In genomic region chr5:151742870-151743294, GRCh38 we compare ENCODE assay signal across 8 cellular contexts. TPM values are rescaled to one million over a fixed set of nuclear protein-coding genes. Genes with fewer than 3 reads are reported as not detected.
DNase-seq lines count a peak whose midpoint lies in the region; ATAC-seq, FAIRE-seq and TF ChIP-seq lines count a peak whose summit lies in the region.

No MANE protein-coding gene starts in this region.

- FAIRE-seq in small intestine (lab: Jason Lieb, UNC) = no peak

- no TSS peak for BruUV-seq in Caco-2 (replicated peaks; lab: Mats Ljungman, UMichigan)

- H3K27ac Mint-ChIP-seq in Caco-2 (ENCODE audit: unreplicated experiment) = no peak overlapping the region

- POLR2A ChIA-PET in Caco-2 (lab: Charles Lee) = no interaction called here

- H3K4me3 ChIP-seq in Caco-2 (ENCODE audit: low read depth, low read length) (no peak overlapping the region), adipocyte (ENCODE audit: low read length) (no peak overlapping the region), left ventricle myocardium inferior (no peak overlapping the region), small intestine (ENCODE audit: low read depth in 1 of 2, low read length in 2 of 2) (no peak overlapping the region)

- no peaks in the 10 kb centered on the region for H3K27me3 ChIP-seq in Caco-2 (replicated peaks; ENCODE audit: control insufficient read depth, insufficient read depth, low read length)
- H3K27me3 ChIP-seq in adipocyte (replicated peaks; ENCODE audit: control insufficient read depth, insufficient read depth, low read length) = no peaks in the 10 kb centered on the region
- H3K27me3 ChIP-seq in left ventricle myocardium inferior (ENCODE audit: low read depth) = no peaks in the 10 kb centered on the region
- H3K27me3 ChIP-seq in small intestine (ENCODE audit: control insufficient read depth in 2 of 2, insufficient read depth in 2 of 2, low read length in 2 of 2) = no peaks in the 10 kb centered on the region

- H3K27me3 Mint-ChIP-seq in Caco-2 (ENCODE audit: insufficient read depth, unreplicated experiment) = no peaks in the 10 kb centered on the region

- H3K9me3 ChIP-seq in Caco-2 = no peaks in the 10 kb centered on the region
- no peaks in the 10 kb centered on the region for H3K9me3 ChIP-seq in adipocyte (ENCODE audit: control insufficient read depth, low read length)
- H3K9me3 ChIP-seq in left ventricle myocardium inferior (replicated peaks) = no peaks in the 10 kb centered on the region
- H3K9me3 ChIP-seq in small intestine (ENCODE audit: control insufficient read depth, low read depth) = no peaks in the 10 kb centered on the region

- H3K27ac ChIP-seq in left ventricle myocardium inferior (replicated peaks) (no peak overlapping the region), small intestine (ENCODE audit: low read depth in 1 of 2, low read length in 1 of 2) (no peak overlapping the region)

- H3K36me3 Mint-ChIP-seq in Caco-2 (ENCODE audit: insufficient read depth, unreplicated experiment) = peaks cover 28% of the 10 kb centered on the region

- intact Hi-C loops in Caco-2 (cut with micrococcal nuclease; ENCODE audit: unreplicated experiment) (loop anchor here (1.0 to 5.0 kb wide), 5 partner anchors 28 to 296 kb away; partner anchors contain the start of genes G3BP1 and SLC36A1), left ventricle myocardium inferior (cut with micrococcal nuclease) (loop anchor here (5.0 to 10.0 kb wide), 2 partner anchors 81 to 298 kb away; partner anchors contain the start of gene SLC36A1)

- H3K4me1 ChIP-seq in Caco-2 = peaks cover 15% of the 10 kb centered on the region
- peaks cover 88% of the 10 kb centered on the region for H3K4me1 ChIP-seq in adipocyte (ENCODE audit: control insufficient read depth, insufficient read depth, low read length)
- peaks cover 50% of the 10 kb centered on the region for H3K4me1 ChIP-seq in left ventricle myocardium inferior
- no peaks in the 10 kb centered on the region for H3K4me1 ChIP-seq in small intestine (ENCODE audit: control insufficient read depth in 2 of 2, insufficient read depth in 1 of 2, low read depth in 1 of 2, low read length in 1 of 2)

- no peaks in the 10 kb centered on the region for H3K9me3 Mint-ChIP-seq in Caco-2 (ENCODE audit: unreplicated experiment)

- no peak overlapping the region for H3K4me3 Mint-ChIP-seq in Caco-2 (ENCODE audit: unreplicated experiment)

- peak overlapping the region; percentile 85 for H3K9ac ChIP-seq in adipocyte (ENCODE audit: low read length)

- TF ChIP-seq CTCF in Caco-2 (IDR thresholded peaks at IDR 0.05; ENCODE audit: insufficient read depth in 1 of 2, low read depth in 1 of 2, low read length in 1 of 2, severe bottlenecking in 1 of 2, unreplicated experiment in 1 of 2) = peak; percentile 66 to 67
- peak; percentile 69 for TF ChIP-seq CTCF in left ventricle myocardium inferior (IDR thresholded peaks at IDR 0.05; ENCODE audit: borderline replicate concordance)

- CTCF ChIA-PET in Caco-2 (lab: Charles Lee) = interaction anchor here (1.0 kb wide), 3 partner anchors 11 to 84 kb away, joined by 3 read pairs; no protein-coding TSS in a partner anchor

- H3K36me3 ChIP-seq in Caco-2 (ENCODE audit: control insufficient read depth, insufficient read depth, low read length) (0 out of 2 replicates have a peak, but pooled peaks cover 1% of the 10 kb centered on the region), adipocyte (ENCODE audit: control insufficient read depth, insufficient read depth, low read length, severe bottlenecking) (peaks cover 9% of the 10 kb centered on the region), left ventricle myocardium inferior (peaks cover 8% of the 10 kb centered on the region), small intestine (ENCODE audit: control insufficient read depth in 2 of 2, insufficient read depth in 2 of 2, low read length in 2 of 2) (peaks cover 10 to 11% of the 10 kb centered on the region in 2 donors)

- WGBS in small intestine, 3 donors = 48 to 57% (median 53%) methylated on average over 7 of the region's 7 CpGs

- ATAC-seq in HG02973 (IDR thresholded peaks at IDR 0.05; ENCODE audit: unreplicated experiment) (no peak), HG03571 (IDR thresholded peaks at IDR 0.05; ENCODE audit: unreplicated experiment) (no peak)

- DNase-seq in Caco-2 (peak; percentile 56 to 70), HPDE6-E6E7 (ENCODE audit: extremely low spot score) (peak; percentile 54), adipocyte (ENCODE audit: low read depth) (peak; percentile 87), left ventricle myocardium inferior (peak; percentile 30), small intestine (peak; percentile 56), NCI-H187 treated with DMSO at 0.1 percent for 48 hours (lab: John Stamatoyannopoulos, UW) (no peak)

- H3K4me1 Mint-ChIP-seq in Caco-2 (ENCODE audit: low read depth, unreplicated experiment) = peaks cover 16% of the 10 kb centered on the region

RNA-seq across cellular contexts. Expression of gene ATOX1, which starts 15.5 kb away (rescaled TPM):
- total RNA-seq in Caco-2 (2022) (135 and 139 TPM in 2 replicates), left ventricle myocardium inferior (65.4 TPM)
- 100 to 1,000 TPM; 187 to 327 (median 326) TPM for polyA plus RNA-seq in small intestine

RNA-seq across cellular contexts. Expression of gene G3BP1, which starts 28.9 kb away (rescaled TPM):
- 291 and 329 TPM in 2 replicates for total RNA-seq in Caco-2 (2022)
- total RNA-seq in left ventricle myocardium inferior = 95.0 TPM
- 10 to 100 TPM; 11.9 to 36.8 (median 15.2) TPM for polyA plus RNA-seq in small intestine

RNA-seq across cellular contexts. Expression of gene SPARC, which starts 56.2 kb away (rescaled TPM):
- 16.1 and 22.7 TPM in 2 replicates for total RNA-seq in Caco-2 (2022)
- 477 TPM for total RNA-seq in left ventricle myocardium inferior
- polyA plus RNA-seq in small intestine = 100 to 1,000 TPM in 1 of 3 donors, 10 to 100 TPM in 1, 1 to 10 TPM in 1; 9.6 to 242 (median 29.2) TPM

Comparison
In these comparisons a context has a peak if more than half of its experiments do, and no peak if none do; other contexts are left out.
1. RNA of gene SPARC, which starts 56.2 kb away (total RNA-seq): 477 TPM in left ventricle myocardium inferior (single experiment); 16.1 to 22.7 TPM in Caco-2; every median in the first group is over 10 times any median in the second.